Comparison of ENCODE assay signal across 34 cellular contexts in the genomic region with DNA sequence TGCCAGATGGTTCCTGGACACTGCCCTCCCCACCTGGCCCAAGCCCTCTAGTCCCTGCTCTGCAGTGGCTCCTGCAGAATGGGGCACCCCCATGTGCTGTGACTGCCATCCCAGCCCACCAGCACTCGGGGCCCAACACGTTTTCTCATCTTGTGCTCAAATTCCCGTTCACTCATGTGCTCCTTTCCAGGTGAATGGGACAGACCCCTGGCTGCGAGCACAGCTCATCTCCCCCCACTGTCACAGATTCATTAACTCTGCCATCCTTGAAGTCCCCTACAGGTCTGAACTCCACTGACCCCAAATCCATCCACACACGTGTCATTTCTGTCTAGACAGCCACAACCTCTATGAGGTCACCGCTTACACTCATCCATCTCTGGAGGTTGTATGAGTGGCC. TPM values are rescaled to one million over a fixed set of nuclear protein-coding genes. Genes with fewer than 3 reads are reported as not detected.
"Had no signal": no experiment of that assay in that cellular context is flagged by ENCODE, and none has a peak within 500 bp of the region (broad histone marks: within the 10 kb centered on the region; RNA-seq: fewer than 3 reads in every experiment).

No MANE protein-coding gene starts in this region.

- H3K27ac ChIP-seq: KMS-11, PC-9, RWPE1, VCaP had no signal

- H3K9me3 Mint-ChIP-seq: activated B cell treated with CpG ODN at 0.5 μM for 24 hours; activated CD4-positive, alpha-beta memory T cell treated with anti-CD3 and anti-CD28 coated beads, Interleukin-2, amount 10 ng/mL, durations not matched to agents 7 days and 5 days; activated naive CD8-positive, alpha-beta T cell treated with anti-CD3 and anti-CD28 coated beads, Interleukin-2, amount 50 U/mL, for 24 hours had no signal

- H2AFZ ChIP-seq: PC-9 had no signal

- H3K9ac ChIP-seq: KMS-11 had no signal

- DNase-seq: activated B cell treated with CpG ODN at 0.5 μM for 24 hours; activated CD4-positive, alpha-beta memory T cell treated with anti-CD3 and anti-CD28 coated beads, Interleukin-2, amount 10 ng/mL, durations not matched to agents 7 days and 5 days; activated CD4-positive, alpha-beta T cell treated with anti-CD3 and anti-CD28 coated beads for 48 hours; activated CD4-positive, CD25-positive, alpha-beta regulatory T cell treated with anti-CD3 and anti-CD28 coated beads, Interleukin-2, amount 50 U/mL, for 72 hours; activated CD8-positive, alpha-beta memory T cell treated with anti-CD3 and anti-CD28 coated beads for 24 hours; activated CD8-positive, alpha-beta memory T cell treated with anti-CD3 and anti-CD28 coated beads, Interleukin-2, amount 10 ng/mL, durations not matched to agents 7 days and 5 days; activated CD8-positive, alpha-beta memory T cell treated with anti-CD3 and anti-CD28 coated beads, Interleukin-2, amount 50 U/mL, for 48 hours; activated effector memory CD4-positive, alpha-beta T cell treated with Interleukin-2 at 50 U/mL for 16 hours; activated naive CD4-positive, alpha-beta T cell treated with anti-CD3 and anti-CD28 coated beads, Interleukin-2, amount 10 ng/mL, durations not matched to agents 7 days and 5 days; activated naive CD8-positive, alpha-beta T cell treated with anti-CD3 and anti-CD28 coated beads, Interleukin-2, amount 50 U/mL, for 24 hours; activated T-cell treated with anti-CD3 and anti-CD28 coated beads, Interleukin-2, amount 50 U/mL, for 48 hours; anterior cingulate cortex; central memory CD4-positive, alpha-beta T cell; MM.1S; MV-4-11; NCI-H1092; NCI-H1436 treated with DMSO at 0.1 percent for 48 hours; NCI-H1694 treated with DMSO at 0.1 percent for 48 hours; NCI-H2029; NCI-H345; NCI-H524 treated with DMSO at 0.1 percent for 48 hours; PC-9; SW 1271; T-helper 1 cell; T-helper 2 cell; T-helper 9 cell had no signal

- H3K27me3 Mint-ChIP-seq: activated B cell treated with CpG ODN at 0.5 μM for 24 hours; activated CD4-positive, alpha-beta memory T cell treated with anti-CD3 and anti-CD28 coated beads, Interleukin-2, amount 10 ng/mL, durations not matched to agents 7 days and 5 days; activated CD8-positive, alpha-beta memory T cell treated with anti-CD3 and anti-CD28 coated beads, Interleukin-2, amount 10 ng/mL, durations not matched to agents 7 days and 5 days; activated naive CD4-positive, alpha-beta T cell treated with anti-CD3 and anti-CD28 coated beads, Interleukin-2, amount 10 ng/mL, durations not matched to agents 7 days and 5 days; activated naive CD8-positive, alpha-beta T cell; activated naive CD8-positive, alpha-beta T cell treated with anti-CD3 and anti-CD28 coated beads, Interleukin-2, amount 50 U/mL, for 24 hours had no signal

- H3K4me3 Mint-ChIP-seq: activated B cell treated with CpG ODN at 0.5 μM for 24 hours; activated CD4-positive, alpha-beta memory T cell treated with anti-CD3 and anti-CD28 coated beads, Interleukin-2, amount 10 ng/mL, durations not matched to agents 7 days and 5 days; activated CD8-positive, alpha-beta memory T cell treated with anti-CD3 and anti-CD28 coated beads, Interleukin-2, amount 10 ng/mL, durations not matched to agents 7 days and 5 days; activated naive CD4-positive, alpha-beta T cell treated with anti-CD3 and anti-CD28 coated beads, Interleukin-2, amount 10 ng/mL, durations not matched to agents 7 days and 5 days; activated naive CD8-positive, alpha-beta T cell; activated naive CD8-positive, alpha-beta T cell treated with anti-CD3 and anti-CD28 coated beads, Interleukin-2, amount 50 U/mL, for 24 hours; brain had no signal

- H3K4me1 Mint-ChIP-seq: activated B cell treated with CpG ODN at 0.5 μM for 24 hours; activated CD4-positive, alpha-beta memory T cell treated with anti-CD3 and anti-CD28 coated beads, Interleukin-2, amount 10 ng/mL, durations not matched to agents 7 days and 5 days; activated CD8-positive, alpha-beta memory T cell treated with anti-CD3 and anti-CD28 coated beads, Interleukin-2, amount 10 ng/mL, durations not matched to agents 7 days and 5 days; activated naive CD4-positive, alpha-beta T cell treated with anti-CD3 and anti-CD28 coated beads, Interleukin-2, amount 10 ng/mL, durations not matched to agents 7 days and 5 days; activated naive CD8-positive, alpha-beta T cell treated with anti-CD3 and anti-CD28 coated beads, Interleukin-2, amount 50 U/mL, for 24 hours; brain had no signal

- H3K36me3 Mint-ChIP-seq: activated CD8-positive, alpha-beta memory T cell treated with anti-CD3 and anti-CD28 coated beads, Interleukin-2, amount 10 ng/mL, durations not matched to agents 7 days and 5 days; activated naive CD4-positive, alpha-beta T cell treated with anti-CD3 and anti-CD28 coated beads, Interleukin-2, amount 10 ng/mL, durations not matched to agents 7 days and 5 days; activated naive CD8-positive, alpha-beta T cell; brain had no signal

- H3K4me2 ChIP-seq: KMS-11, PC-9 had no signal

- H3K27ac Mint-ChIP-seq: activated B cell treated with CpG ODN at 0.5 μM for 24 hours; activated CD4-positive, alpha-beta memory T cell treated with anti-CD3 and anti-CD28 coated beads, Interleukin-2, amount 10 ng/mL, durations not matched to agents 7 days and 5 days; activated CD8-positive, alpha-beta memory T cell treated with anti-CD3 and anti-CD28 coated beads, Interleukin-2, amount 10 ng/mL, durations not matched to agents 7 days and 5 days; activated naive CD4-positive, alpha-beta T cell treated with anti-CD3 and anti-CD28 coated beads, Interleukin-2, amount 10 ng/mL, durations not matched to agents 7 days and 5 days; activated naive CD8-positive, alpha-beta T cell; activated naive CD8-positive, alpha-beta T cell treated with anti-CD3 and anti-CD28 coated beads, Interleukin-2, amount 50 U/mL, for 24 hours; brain had no signal

- H3K4me3 ChIP-seq: PC-9 had no signal

RNA-seq across cellular contexts. Expression of a gene that starts 23.6 kb away (rescaled TPM):
- total RNA-seq: activated B cell treated with CpG ODN at 0.5 μM for 24 hours; activated CD4-positive, alpha-beta memory T cell treated with anti-CD3 and anti-CD28 coated beads, Interleukin-2, amount 10 ng/mL, durations not matched to agents 7 days and 5 days; activated CD8-positive, alpha-beta memory T cell treated with anti-CD3 and anti-CD28 coated beads, Interleukin-2, amount 10 ng/mL, durations not matched to agents 7 days and 5 days; bronchial epithelial cell; LHCN-M2; NCI-H460; PC-9 had no signal
